In genomic region chr6:30163090-30163917, GRCh38 we compare ENCODE assay signal across 1 cellular context.
TF ChIP-seq lines count a peak whose summit lies in the region.

TSS of gene TRIM15 (plus strand) at chr6:30163546. CDS start at chr6:30163685, 139 bp downstream.

TF ChIP-seq in HepG2, 621 proteins besides CTCF, POLR2A, EP300 and RAD21 (continued from another document and continues in another):
- TF ChIP-seq, protein P1, sequence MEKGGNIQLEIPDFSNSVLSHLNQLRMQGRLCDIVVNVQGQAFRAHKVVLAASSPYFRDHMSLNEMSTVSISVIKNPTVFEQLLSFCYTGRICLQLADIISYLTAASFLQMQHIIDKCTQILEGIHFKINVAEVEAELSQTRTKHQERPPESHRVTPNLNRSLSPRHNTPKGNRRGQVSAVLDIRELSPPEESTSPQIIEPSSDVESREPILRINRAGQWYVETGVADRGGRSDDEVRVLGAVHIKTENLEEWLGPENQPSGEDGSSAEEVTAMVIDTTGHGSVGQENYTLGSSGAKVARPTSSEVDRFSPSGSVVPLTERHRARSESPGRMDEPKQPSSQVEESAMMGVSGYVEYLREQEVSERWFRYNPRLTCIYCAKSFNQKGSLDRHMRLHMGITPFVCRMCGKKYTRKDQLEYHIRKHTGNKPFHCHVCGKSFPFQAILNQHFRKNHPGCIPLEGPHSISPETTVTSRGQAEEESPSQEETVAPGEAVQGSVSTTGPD (CRISPR knock-in tag; IDR thresholded peaks at IDR 0.05): peak; percentile 26; the same call in 1 of the 2 replicates
- TF ChIP-seq TRIM22 (IDR thresholded peaks at IDR 0.05): no peak
- peak; percentile 88 for TF ChIP-seq ELF4 (CRISPR knock-in tag; IDR thresholded peaks at IDR 0.05; ENCODE audit: borderline replicate concordance)
- peak; percentile 92 for TF ChIP-seq MTA1 (CRISPR knock-in tag; IDR thresholded peaks at IDR 0.05; ENCODE audit: borderline replicate concordance)
- TF ChIP-seq ZNF326 (CRISPR knock-in tag; IDR thresholded peaks at IDR 0.05; ENCODE audit: borderline replicate concordance): no peak; the same call in 1 of the 2 replicates
- peak; percentile 87 for TF ChIP-seq ZNF772 (CRISPR knock-in tag; IDR thresholded peaks at IDR 0.05)
- peak; percentile 85 for TF ChIP-seq ZFP37 (CRISPR knock-in tag; IDR thresholded peaks at IDR 0.05; ENCODE audit: borderline replicate concordance)
- TF ChIP-seq XRCC5 (optimal IDR thresholded peaks at IDR 0.05; ENCODE audit: low read length): peak; percentile 11
- TF ChIP-seq, protein P2, sequence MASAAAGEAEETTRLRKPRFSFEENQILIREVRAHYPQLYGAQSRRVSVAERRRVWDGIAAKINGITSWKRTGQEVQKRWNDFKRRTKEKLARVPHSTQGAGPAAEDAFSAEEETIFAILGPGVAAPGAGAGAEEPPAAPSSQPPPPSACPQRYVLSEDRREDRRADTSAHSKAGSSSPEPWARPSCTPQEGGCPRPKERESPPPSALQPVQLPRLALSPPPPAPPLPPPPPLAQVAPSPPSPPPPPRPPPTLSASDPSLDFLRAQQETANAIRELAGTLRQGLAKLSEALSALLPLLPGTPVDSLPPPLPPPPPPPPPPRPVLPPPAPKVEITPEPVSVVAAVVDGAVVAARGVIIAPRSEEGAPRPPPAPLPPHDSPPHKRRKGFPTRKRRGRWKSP (CRISPR knock-in tag; IDR thresholded peaks at IDR 0.05): peak; percentile 92
- peak; percentile 87; the same call in 1 of the 2 replicates for TF ChIP-seq TBX2 (CRISPR knock-in tag; IDR thresholded peaks at IDR 0.05; ENCODE audit: borderline replicate concordance)
- TF ChIP-seq RCOR2 (CRISPR knock-in tag; IDR thresholded peaks at IDR 0.05): peak; percentile 66
- peak; percentile 40; the same call in 1 of the 2 replicates for TF ChIP-seq ZNF143 (CRISPR knock-in tag; IDR thresholded peaks at IDR 0.05)
- TF ChIP-seq ZZZ3 (CRISPR knock-in tag; IDR thresholded peaks at IDR 0.05; ENCODE audit: borderline replicate concordance): peak; percentile 54; the same call in 1 of the 2 replicates
- no peak for TF ChIP-seq ADNP (CRISPR knock-in tag; IDR thresholded peaks at IDR 0.05)
- no peak for TF ChIP-seq FOXK2 (IDR thresholded peaks at IDR 0.05)
- no peak; the same call in 1 of the 2 replicates for TF ChIP-seq SMC3 (IDR thresholded peaks at IDR 0.05; ENCODE audit: low read length)
- no peak; the same call in none of the 2 replicates for TF ChIP-seq KDM2A (CRISPR knock-in tag; IDR thresholded peaks at IDR 0.05; ENCODE audit: borderline replicate concordance, low read depth)
- TF ChIP-seq HNRNPUL1 (IDR thresholded peaks at IDR 0.05; ENCODE audit: low read depth, low read length): no peak
- TF ChIP-seq, protein P3, sequence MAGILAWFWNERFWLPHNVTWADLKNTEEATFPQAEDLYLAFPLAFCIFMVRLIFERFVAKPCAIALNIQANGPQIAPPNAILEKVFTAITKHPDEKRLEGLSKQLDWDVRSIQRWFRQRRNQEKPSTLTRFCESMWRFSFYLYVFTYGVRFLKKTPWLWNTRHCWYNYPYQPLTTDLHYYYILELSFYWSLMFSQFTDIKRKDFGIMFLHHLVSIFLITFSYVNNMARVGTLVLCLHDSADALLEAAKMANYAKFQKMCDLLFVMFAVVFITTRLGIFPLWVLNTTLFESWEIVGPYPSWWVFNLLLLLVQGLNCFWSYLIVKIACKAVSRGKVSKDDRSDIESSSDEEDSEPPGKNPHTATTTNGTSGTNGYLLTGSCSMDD (CRISPR knock-in tag; IDR thresholded peaks at IDR 0.05): no peak
- TF ChIP-seq ZNF446 (CRISPR knock-in tag; IDR thresholded peaks at IDR 0.05): no peak
- no peak for TF ChIP-seq ATF7 (IDR thresholded peaks at IDR 0.05)
- TF ChIP-seq ATF7 (CRISPR knock-in tag; IDR thresholded peaks at IDR 0.05): peak; percentile 54; the same call in 1 of the 2 replicates
- peak; percentile 30; the same call in 1 of the 2 replicates for TF ChIP-seq AHDC1 (CRISPR knock-in tag; IDR thresholded peaks at IDR 0.05; ENCODE audit: borderline replicate concordance)
- no peak for TF ChIP-seq ZNF530 (CRISPR knock-in tag; IDR thresholded peaks at IDR 0.05; ENCODE audit: low read depth)
- 0 out of 2 replicates have a peak, but pooled peaks have one; percentile 62 for TF ChIP-seq GMEB1 (CRISPR knock-in tag; IDR thresholded peaks at IDR 0.05; ENCODE audit: borderline replicate concordance)
- peak; percentile 75; the same call in 1 of the 2 replicates for TF ChIP-seq ZFP36L1 (CRISPR knock-in tag; IDR thresholded peaks at IDR 0.05)
- TF ChIP-seq ZSCAN21 (CRISPR knock-in tag; IDR thresholded peaks at IDR 0.05; ENCODE audit: borderline replicate concordance): 0 out of 2 replicates have a peak, but pooled peaks have one; percentile 33
- TF ChIP-seq TOPORS (CRISPR knock-in tag; IDR thresholded peaks at IDR 0.05): peak; percentile 79; the same call in 1 of the 2 replicates
- no peak for TF ChIP-seq NCOA2 (CRISPR knock-in tag; IDR thresholded peaks at IDR 0.05)
- TF ChIP-seq ZNF367 (CRISPR knock-in tag; IDR thresholded peaks at IDR 0.05; ENCODE audit: borderline replicate concordance): no peak
- TF ChIP-seq KLF16 (CRISPR knock-in tag; IDR thresholded peaks at IDR 0.05): peak; percentile 13 to 23; a peak in 1 of 4 replicates
- no peak for TF ChIP-seq E2F1 (CRISPR knock-in tag; IDR thresholded peaks at IDR 0.05)
- TF ChIP-seq XBP1 (CRISPR knock-in tag; IDR thresholded peaks at IDR 0.05): no peak
- no peak for TF ChIP-seq HMG20B (CRISPR knock-in tag; conservative IDR thresholded peaks at IDR 0.05)
- TF ChIP-seq, protein P4, sequence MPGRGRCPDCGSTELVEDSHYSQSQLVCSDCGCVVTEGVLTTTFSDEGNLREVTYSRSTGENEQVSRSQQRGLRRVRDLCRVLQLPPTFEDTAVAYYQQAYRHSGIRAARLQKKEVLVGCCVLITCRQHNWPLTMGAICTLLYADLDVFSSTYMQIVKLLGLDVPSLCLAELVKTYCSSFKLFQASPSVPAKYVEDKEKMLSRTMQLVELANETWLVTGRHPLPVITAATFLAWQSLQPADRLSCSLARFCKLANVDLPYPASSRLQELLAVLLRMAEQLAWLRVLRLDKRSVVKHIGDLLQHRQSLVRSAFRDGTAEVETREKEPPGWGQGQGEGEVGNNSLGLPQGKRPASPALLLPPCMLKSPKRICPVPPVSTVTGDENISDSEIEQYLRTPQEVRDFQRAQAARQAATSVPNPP (CRISPR knock-in tag; IDR thresholded peaks at IDR 0.05): no peak; the same call in 1 of the 2 replicates
- peak; percentile 96 for TF ChIP-seq ARID2 (CRISPR knock-in tag; IDR thresholded peaks at IDR 0.05; ENCODE audit: borderline replicate concordance)
- TF ChIP-seq ZNF629 (CRISPR knock-in tag; conservative IDR thresholded peaks at IDR 0.05): peak; percentile 5; the same call in 1 of the 2 replicates
- no peak for TF ChIP-seq ZNF431 (CRISPR knock-in tag; IDR thresholded peaks at IDR 0.05; ENCODE audit: borderline replicate concordance, low read depth)
- no peak for TF ChIP-seq ZNF552 (CRISPR knock-in tag; IDR thresholded peaks at IDR 0.05; ENCODE audit: borderline replicate concordance)
- no peak; the same call in 1 of the 2 replicates for TF ChIP-seq ZNF550 (CRISPR knock-in tag; IDR thresholded peaks at IDR 0.05; ENCODE audit: borderline replicate concordance)
- TF ChIP-seq SOX13 (IDR thresholded peaks at IDR 0.05): no peak
- peak in 1 of 2 experiments; percentile 45; a peak in 2 of 4 replicates for TF ChIP-seq SOX13 (CRISPR knock-in tag; conservative IDR thresholded peaks at IDR 0.05 in 1 of 2, IDR thresholded peaks at IDR 0.05 in 1 of 2)
- TF ChIP-seq, protein P5, sequence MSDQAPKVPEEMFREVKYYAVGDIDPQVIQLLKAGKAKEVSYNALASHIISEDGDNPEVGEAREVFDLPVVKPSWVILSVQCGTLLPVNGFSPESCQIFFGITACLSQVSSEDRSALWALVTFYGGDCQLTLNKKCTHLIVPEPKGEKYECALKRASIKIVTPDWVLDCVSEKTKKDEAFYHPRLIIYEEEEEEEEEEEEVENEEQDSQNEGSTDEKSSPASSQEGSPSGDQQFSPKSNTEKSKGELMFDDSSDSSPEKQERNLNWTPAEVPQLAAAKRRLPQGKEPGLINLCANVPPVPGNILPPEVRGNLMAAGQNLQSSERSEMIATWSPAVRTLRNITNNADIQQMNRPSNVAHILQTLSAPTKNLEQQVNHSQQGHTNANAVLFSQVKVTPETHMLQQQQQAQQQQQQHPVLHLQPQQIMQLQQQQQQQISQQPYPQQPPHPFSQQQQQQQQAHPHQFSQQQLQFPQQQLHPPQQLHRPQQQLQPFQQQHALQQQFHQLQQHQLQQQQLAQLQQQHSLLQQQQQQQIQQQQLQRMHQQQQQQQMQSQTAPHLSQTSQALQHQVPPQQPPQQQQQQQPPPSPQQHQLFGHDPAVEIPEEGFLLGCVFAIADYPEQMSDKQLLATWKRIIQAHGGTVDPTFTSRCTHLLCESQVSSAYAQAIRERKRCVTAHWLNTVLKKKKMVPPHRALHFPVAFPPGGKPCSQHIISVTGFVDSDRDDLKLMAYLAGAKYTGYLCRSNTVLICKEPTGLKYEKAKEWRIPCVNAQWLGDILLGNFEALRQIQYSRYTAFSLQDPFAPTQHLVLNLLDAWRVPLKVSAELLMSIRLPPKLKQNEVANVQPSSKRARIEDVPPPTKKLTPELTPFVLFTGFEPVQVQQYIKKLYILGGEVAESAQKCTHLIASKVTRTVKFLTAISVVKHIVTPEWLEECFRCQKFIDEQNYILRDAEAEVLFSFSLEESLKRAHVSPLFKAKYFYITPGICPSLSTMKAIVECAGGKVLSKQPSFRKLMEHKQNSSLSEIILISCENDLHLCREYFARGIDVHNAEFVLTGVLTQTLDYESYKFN (CRISPR knock-in tag; conservative IDR thresholded peaks at IDR 0.05): peak; percentile 97
